ENCODE assay signal across 9 cellular contexts in genomic region chrX:118751950-118752783, GRCh38. TPM values are rescaled to one million over a fixed set of nuclear protein-coding genes. Genes with fewer than 3 reads are reported as not detected.
DNase-seq lines count a peak whose midpoint lies in the region; ATAC-seq and TF ChIP-seq lines count a peak whose summit lies in the region.
"Had no signal": no experiment of that assay in that cellular context is flagged by ENCODE, and none has a peak within 500 bp of the region (broad histone marks: within the 10 kb centered on the region; RNA-seq: fewer than 3 reads in every experiment).

No MANE protein-coding gene starts in this region.

- H3K9me3 ChIP-seq in upper lobe of right lung, result no peaks in the 10 kb centered on the region

- no peaks in the 10 kb centered on the region for H3K27me3 ChIP-seq in upper lobe of right lung

- no peaks in the 10 kb centered on the region for H3K36me3 Mint-ChIP-seq in stimulated activated naive CD8-positive, alpha-beta T cell treated with anti-CD3 and anti-CD28 coated beads, Interleukin-15, Interleukin-2, amounts not matched to agents 100 ng/mL and 50 ng/mL, for 24 hours (ENCODE audit: low read depth)
- no peaks in the 10 kb centered on the region for H3K36me3 Mint-ChIP-seq in activated CD4-positive, alpha-beta T cell treated with anti-CD3 and anti-CD28 coated beads for 36 hours (ENCODE audit: low read depth)

- peak overlapping the region; percentile 54 for H3K27ac Mint-ChIP-seq in stimulated activated naive CD8-positive, alpha-beta T cell treated with anti-CD3 and anti-CD28 coated beads, Interleukin-15, Interleukin-2, amounts not matched to agents 100 ng/mL and 50 ng/mL, for 24 hours
- no peak overlapping the region for H3K27ac Mint-ChIP-seq in activated CD4-positive, alpha-beta T cell treated with anti-CD3 and anti-CD28 coated beads for 36 hours

- no peak for DNase-seq in stimulated activated naive CD8-positive, alpha-beta T cell treated with anti-CD3 and anti-CD28 coated beads, Interleukin-15, Interleukin-2, amounts not matched to agents 100 U/mL and 50 U/mL, for 24 hours
- DNase-seq in NOMO-1 (lab: John Stamatoyannopoulos, UW; ENCODE audit: unreplicated experiment in 2 of 2) (peak; percentile 80 to 94), upper lobe of right lung (no peak), hypothalamus (lab: John Stamatoyannopoulos, UW) (no peak), inferior parietal cortex (ENCODE audit: extremely low spot score) (no peak)
- no peak for DNase-seq in activated CD4-positive, alpha-beta T cell treated with anti-CD3 and anti-CD28 coated beads for 36 hours
- DNase-seq: NCI-H774 had no signal

- no peak overlapping the region for H3K4me3 ChIP-seq in upper lobe of right lung

- H3K4me1 ChIP-seq in upper lobe of right lung, result no peaks in the 10 kb centered on the region

- no peak overlapping the region for H3K27ac ChIP-seq in upper lobe of right lung

- peaks cover 6% of the 10 kb centered on the region for H3K27me3 Mint-ChIP-seq in stimulated activated naive CD8-positive, alpha-beta T cell treated with anti-CD3 and anti-CD28 coated beads, Interleukin-15, Interleukin-2, amounts not matched to agents 100 ng/mL and 50 ng/mL, for 24 hours
- H3K27me3 Mint-ChIP-seq in activated CD4-positive, alpha-beta T cell treated with anti-CD3 and anti-CD28 coated beads for 36 hours, result peaks cover 11% of the 10 kb centered on the region

- no peaks in the 10 kb centered on the region for H3K9me3 Mint-ChIP-seq in stimulated activated naive CD8-positive, alpha-beta T cell treated with anti-CD3 and anti-CD28 coated beads, Interleukin-15, Interleukin-2, amounts not matched to agents 100 ng/mL and 50 ng/mL, for 24 hours
- no peaks in the 10 kb centered on the region for H3K9me3 Mint-ChIP-seq in activated CD4-positive, alpha-beta T cell treated with anti-CD3 and anti-CD28 coated beads for 36 hours (ENCODE audit: low read depth)

- peaks cover 5% of the 10 kb centered on the region for H3K36me3 ChIP-seq in upper lobe of right lung

- TF ChIP-seq CTCF in upper lobe of right lung (IDR thresholded peaks at IDR 0.05), result no peak

- no peak overlapping the region for H3K4me3 Mint-ChIP-seq in stimulated activated naive CD8-positive, alpha-beta T cell treated with anti-CD3 and anti-CD28 coated beads, Interleukin-15, Interleukin-2, amounts not matched to agents 100 ng/mL and 50 ng/mL, for 24 hours
- H3K4me3 Mint-ChIP-seq in activated CD4-positive, alpha-beta T cell treated with anti-CD3 and anti-CD28 coated beads for 36 hours, result no peak overlapping the region

- intact Hi-C loops in upper lobe of right lung (cut with DNase I), result no loop called here
- intact Hi-C loops in activated CD4-positive, alpha-beta T cell treated with anti-CD3 and anti-CD28 coated beads for 36 hours (cut with DNase I, micrococcal nuclease), result no loop called here

- peaks cover 9% of the 10 kb centered on the region for H3K4me1 Mint-ChIP-seq in stimulated activated naive CD8-positive, alpha-beta T cell treated with anti-CD3 and anti-CD28 coated beads, Interleukin-15, Interleukin-2, amounts not matched to agents 100 ng/mL and 50 ng/mL, for 24 hours (ENCODE audit: low read depth)
- H3K4me1 Mint-ChIP-seq in activated CD4-positive, alpha-beta T cell treated with anti-CD3 and anti-CD28 coated beads for 36 hours, result no peaks in the 10 kb centered on the region

- no peak for ATAC-seq in stimulated activated naive CD8-positive, alpha-beta T cell treated with anti-CD3 and anti-CD28 coated beads, Interleukin-15, Interleukin-2, amounts not matched to agents 100 U/mL and 50 U/mL, for 24 hours
- ATAC-seq in HG02970 (IDR thresholded peaks at IDR 0.05; ENCODE audit: low FRiP score, unreplicated experiment) (peak; percentile 56), upper lobe of right lung (peak; percentile 74)
- no peak for ATAC-seq in activated CD4-positive, alpha-beta T cell treated with anti-CD3 and anti-CD28 coated beads for 36 hours

- POLR2A ChIA-PET in activated CD4-positive, alpha-beta T cell treated with anti-CD3 and anti-CD28 coated beads for 36 hours (lab: Charles Lee), result no interaction called here

- CTCF ChIA-PET in activated CD4-positive, alpha-beta T cell treated with anti-CD3 and anti-CD28 coated beads for 36 hours (lab: Charles Lee), result no interaction called here

RNA-seq across cellular contexts. Expression of gene IL13RA1, which starts 24.8 kb away (rescaled TPM):
- total RNA-seq in upper lobe of right lung, result 74.2 TPM
- total RNA-seq in activated CD4-positive, alpha-beta T cell treated with anti-CD3 and anti-CD28 coated beads for 36 hours, result under 1 TPM; 0.81 to 0.98 TPM

Comparison
In these comparisons a context has a peak if more than half of its experiments do, and no peak if none do; other contexts are left out.
1. ATAC-seq: peak in HG02970 (single experiment) and upper lobe of right lung (single experiment); none in stimulated activated naive CD8-positive, alpha-beta T cell treated with anti-CD3 and anti-CD28 coated beads, Interleukin-15, Interleukin-2, amounts not matched to agents 100 U/mL and 50 U/mL, for 24 hours (single experiment) and activated CD4-positive, alpha-beta T cell treated with anti-CD3 and anti-CD28 coated beads for 36 hours (single experiment).
2. DNase-seq: peak in NOMO-1 (2 of 2); none in stimulated activated naive CD8-positive, alpha-beta T cell treated with anti-CD3 and anti-CD28 coated beads, Interleukin-15, Interleukin-2, amounts not matched to agents 100 U/mL and 50 U/mL, for 24 hours (single experiment), upper lobe of right lung (single experiment), activated CD4-positive, alpha-beta T cell treated with anti-CD3 and anti-CD28 coated beads for 36 hours (single experiment), hypothalamus (0 of 51) and inferior parietal cortex (single experiment).
3. RNA of gene IL13RA1, which starts 24.8 kb away (total RNA-seq): 74.2 TPM in upper lobe of right lung (single experiment); 0.81 to 0.98 TPM in activated CD4-positive, alpha-beta T cell treated with anti-CD3 and anti-CD28 coated beads for 36 hours; every median in the first group is over 10 times any median in the second.